ENCODE assay signal across 1 cellular context in the genomic region with DNA sequence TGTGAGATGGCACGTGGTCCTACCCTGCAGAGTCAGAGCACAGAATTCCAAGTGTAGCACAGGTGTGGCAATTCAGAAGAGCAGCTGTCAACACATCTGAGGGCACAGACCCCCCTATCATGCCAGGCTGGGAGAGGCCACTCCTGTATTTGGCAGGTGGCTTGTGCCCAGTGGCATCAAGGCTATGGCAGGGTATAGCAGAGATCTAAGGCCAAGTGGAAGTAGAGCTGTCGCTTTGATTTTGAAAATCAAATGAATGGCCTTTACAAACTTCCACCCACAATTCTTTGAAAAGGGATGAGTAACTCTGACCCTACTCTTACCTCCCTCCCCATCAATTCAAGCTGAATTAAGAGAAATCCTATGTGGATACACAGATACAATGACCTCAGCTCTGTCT.
TF ChIP-seq lines count a peak whose summit lies in the region.

No MANE protein-coding gene starts in this region.

TF ChIP-seq in GM12891, 5 proteins besides CTCF, POLR2A, EP300 and RAD21 (continued from another document):
- TF ChIP-seq SPI1 (IDR thresholded peaks at IDR 0.05; ENCODE audit: low read depth, low read length) (no peak), POU2F2 (IDR thresholded peaks at IDR 0.05; ENCODE audit: low read depth, low read length) (no peak), POLR2AphosphoS5 (IDR thresholded peaks at IDR 0.05; ENCODE audit: low read depth, low read length) (no peak), PAX5 (IDR thresholded peaks at IDR 0.05; ENCODE audit: insufficient read depth, low read length, severe bottlenecking) (no peak)
